20 cellular contexts compared by ENCODE assay signal in genomic region chrY:8535704-8536103, GRCh38.
DNase-seq lines count a peak whose midpoint lies in the region; ATAC-seq and TF ChIP-seq lines count a peak whose summit lies in the region.
"Had no signal": no experiment of that assay in that cellular context is flagged by ENCODE, and none has a peak within 500 bp of the region (broad histone marks: within the 10 kb centered on the region; RNA-seq: fewer than 3 reads in every experiment).

No MANE protein-coding gene starts in this region.

- intact Hi-C loops in activated B cell treated with CpG ODN at 0.5 μM for 24 hours (cut with micrococcal nuclease): loop anchor here (2.0 to 5.0 kb wide), 2 partner anchors 1083 to 1263 kb away; no protein-coding TSS in a partner anchor

- peak; percentile 1 for DNase-seq in GM13976 (ENCODE audit: low spot score)
- DNase-seq in activated B cell treated with CpG ODN at 0.5 μM for 24 hours: peak; percentile 17
- no peak for DNase-seq in omental fat pad (ENCODE audit: low spot score)
- no peak for DNase-seq in HuH-7 (ENCODE audit: low spot score)
- DNase-seq in NCI-H187 treated with DMSO at 0.1 percent for 48 hours (lab: John Stamatoyannopoulos, UW): no peak
- no peak for DNase-seq in NCI-H526 treated with DMSO at 0.1 percent for 48 hours (lab: John Stamatoyannopoulos, UW)
- DNase-seq: activated CD8-positive, alpha-beta T cell treated with anti-CD3 and anti-CD28 coated beads for 36 hours; activated effector memory CD4-positive, alpha-beta T cell treated with Interleukin-2 at 50 U/mL for 16 hours; cortex of kidney; esophagus squamous epithelium; H7; Kasumi-1; left ventricle myocardium inferior; naive thymus-derived CD8-positive, alpha-beta T cell; NCI-H1930; SHP77 treated with DMSO at 0.1 percent for 48 hours; stimulated activated CD4-positive, alpha-beta T cell treated with anti-CD3 and anti-CD28 coated beads, Interleukin-2, amount 100 ng/mL, for 24 hours; transverse colon had no signal

- peak overlapping the region; percentile 53 for H3K4me3 Mint-ChIP-seq in activated B cell treated with CpG ODN at 0.5 μM for 24 hours
- H3K4me3 Mint-ChIP-seq: activated CD8-positive, alpha-beta T cell treated with anti-CD3 and anti-CD28 coated beads for 36 hours; naive thymus-derived CD8-positive, alpha-beta T cell had no signal

- peak; percentile 99 for ATAC-seq in GM21528 (IDR thresholded peaks at IDR 0.05; ENCODE audit: low FRiP score, unreplicated experiment)
- peak; percentile 99 for ATAC-seq in HG03432 (IDR thresholded peaks at IDR 0.05; ENCODE audit: unreplicated experiment)
- peak; percentile 97 for ATAC-seq in activated B cell treated with CpG ODN at 0.5 μM for 24 hours (ENCODE audit: low read depth)
- no peak for ATAC-seq in omental fat pad (ENCODE audit: low FRiP score)
- ATAC-seq: activated CD8-positive, alpha-beta T cell treated with anti-CD3 and anti-CD28 coated beads for 36 hours had no signal

- H3K9me3 Mint-ChIP-seq in activated B cell treated with CpG ODN at 0.5 μM for 24 hours: no peaks in the 10 kb centered on the region
- H3K9me3 Mint-ChIP-seq: activated CD8-positive, alpha-beta T cell treated with anti-CD3 and anti-CD28 coated beads for 36 hours; naive thymus-derived CD8-positive, alpha-beta T cell had no signal

- no peaks in the 10 kb centered on the region for H3K36me3 Mint-ChIP-seq in activated B cell treated with CpG ODN at 0.5 μM for 24 hours (ENCODE audit: low read depth)
- H3K36me3 Mint-ChIP-seq: naive thymus-derived CD8-positive, alpha-beta T cell had no signal

- H3K27ac Mint-ChIP-seq in activated B cell treated with CpG ODN at 0.5 μM for 24 hours: peak overlapping the region; percentile 75
- H3K27ac Mint-ChIP-seq: activated CD8-positive, alpha-beta T cell treated with anti-CD3 and anti-CD28 coated beads for 36 hours; naive thymus-derived CD8-positive, alpha-beta T cell had no signal

- no peak for TF ChIP-seq CTCF in GM13976 (IDR thresholded peaks at IDR 0.05; ENCODE audit: borderline replicate concordance, control extremely low read depth, extremely low read depth, insufficient read depth, missing control alignments)
- no peak for TF ChIP-seq CTCF in activated B cell treated with CpG ODN at 0.5 μM for 24 hours (IDR thresholded peaks at IDR 0.05)
- TF ChIP-seq CTCF in omental fat pad (IDR thresholded peaks at IDR 0.05): no peak

- CTCF ChIA-PET in activated B cell treated with CpG ODN at 0.5 μM for 24 hours (lab: Charles Lee): no interaction called here

- H3K4me1 Mint-ChIP-seq in activated B cell treated with CpG ODN at 0.5 μM for 24 hours: peaks cover 55% of the 10 kb centered on the region

- POLR2A ChIA-PET in activated B cell treated with CpG ODN at 0.5 μM for 24 hours (lab: Charles Lee): no interaction called here

- in situ Hi-C loops in GM13976 (cut with MboI; ENCODE audit: low sequenced_read_pairs, unreplicated experiment): no loop called here

- no peaks in the 10 kb centered on the region for H3K27me3 Mint-ChIP-seq in activated B cell treated with CpG ODN at 0.5 μM for 24 hours
- H3K27me3 Mint-ChIP-seq: activated CD8-positive, alpha-beta T cell treated with anti-CD3 and anti-CD28 coated beads for 36 hours had no signal

Comparison
In these comparisons a context has a peak if more than half of its experiments do, and no peak if none do; other contexts are left out.
1. DNase-seq: peak in GM13976 (single experiment) and activated B cell treated with CpG ODN at 0.5 μM for 24 hours (single experiment); none in omental fat pad (single experiment), HuH-7 (single experiment), NCI-H187 treated with DMSO at 0.1 percent for 48 hours (single experiment) and NCI-H526 treated with DMSO at 0.1 percent for 48 hours (single experiment).